ENCODE assay signal across 1 cellular context in the genomic region with DNA sequence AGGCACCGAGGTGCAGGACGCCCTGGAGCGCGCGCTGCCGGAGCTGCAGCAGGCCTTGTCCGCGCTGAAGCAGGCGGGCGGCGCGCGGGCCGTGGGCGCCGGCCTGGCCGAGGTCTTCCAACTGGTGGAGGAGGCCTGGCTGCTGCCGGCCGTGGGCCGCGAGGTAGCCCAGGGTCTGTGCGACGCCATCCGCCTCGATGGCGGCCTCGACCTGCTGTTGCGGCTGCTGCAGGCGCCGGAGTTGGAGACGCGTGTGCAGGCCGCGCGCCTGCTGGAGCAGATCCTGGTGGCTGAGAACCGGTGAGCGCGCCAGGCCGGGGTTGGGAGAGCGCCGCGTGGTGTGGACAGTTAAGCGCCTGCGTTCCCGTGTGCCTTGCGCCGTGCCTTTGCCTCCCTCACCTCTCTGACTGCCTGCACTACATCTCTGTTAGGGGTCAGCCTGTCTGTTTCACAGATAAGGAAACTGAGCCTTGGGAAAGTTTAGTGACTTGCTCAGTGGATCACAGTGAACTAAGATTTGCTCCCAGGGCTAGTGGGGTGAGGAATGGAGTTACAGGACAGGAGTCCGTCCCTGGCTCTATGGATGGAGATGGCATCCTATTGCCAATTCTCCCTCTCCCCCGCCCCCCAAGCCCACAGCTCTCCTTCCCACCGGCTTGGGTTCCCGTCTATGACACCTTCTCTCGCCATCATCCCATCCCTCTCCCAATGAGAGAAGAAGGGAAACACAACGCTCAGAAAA.
TF ChIP-seq lines count a peak whose summit lies in the region.

No MANE protein-coding gene starts in this region.

TF ChIP-seq in endothelial cell of umbilical vein, 7 proteins besides CTCF, POLR2A, EP300 and RAD21:
- TF ChIP-seq FOS (IDR thresholded peaks at IDR 0.05; ENCODE audit: borderline replicate concordance, insufficient read depth, low read length) (no peak), GATA2 (IDR thresholded peaks at IDR 0.05; ENCODE audit: insufficient read depth, insufficient read length, low read depth, low read length) (no peak), EZH2 (IDR thresholded peaks at IDR 0.05; ENCODE audit: borderline replicate concordance, low read depth, low read length, severe bottlenecking) (no peak)
